ENCODE assay signal across 1 cellular context in genomic region chr16:88487920-88488842, GRCh38.
TF ChIP-seq lines count a peak whose summit lies in the region.

No MANE protein-coding gene starts in this region.

TF ChIP-seq in HepG2, 621 proteins besides CTCF, POLR2A, EP300 and RAD21 (continued from another document and continues in another):
- TF ChIP-seq ZXDC (CRISPR knock-in tag; IDR thresholded peaks at IDR 0.05) (peak; percentile 99), ZFYVE20 (CRISPR knock-in tag; IDR thresholded peaks at IDR 0.05; ENCODE audit: borderline replicate concordance, low read depth) (peak; percentile 100), GABPB1 (CRISPR knock-in tag; IDR thresholded peaks at IDR 0.05) (peak; percentile 91), PHF20 (CRISPR knock-in tag; IDR thresholded peaks at IDR 0.05) (peak; percentile 93), SRSF4 (IDR thresholded peaks at IDR 0.05; ENCODE audit: low read depth, low read length, poor library complexity, severe bottlenecking) (no peak), NFE2 (CRISPR knock-in tag; IDR thresholded peaks at IDR 0.05) (peak; percentile 88), ATF3 (CRISPR knock-in tag; IDR thresholded peaks at IDR 0.05) (peak; percentile 93), DBP (CRISPR knock-in tag; IDR thresholded peaks at IDR 0.05; ENCODE audit: not compliant biosample characterization) (peak; percentile 100), ZNF598 (CRISPR knock-in tag; IDR thresholded peaks at IDR 0.05; ENCODE audit: borderline replicate concordance) (peak; percentile 100), TBL1XR1 (IDR thresholded peaks at IDR 0.05; ENCODE audit: borderline replicate concordance, low read length, partially characterized antibody) (peak; percentile 67), ZNF737 (CRISPR knock-in tag; IDR thresholded peaks at IDR 0.05; ENCODE audit: borderline replicate concordance) (peak; percentile 100), ZNF34 (CRISPR knock-in tag; IDR thresholded peaks at IDR 0.05; ENCODE audit: borderline replicate concordance) (peak; percentile 100), ZNF766 (CRISPR knock-in tag; IDR thresholded peaks at IDR 0.05; ENCODE audit: borderline replicate concordance) (peak; percentile 100), ZNF333 (CRISPR knock-in tag; IDR thresholded peaks at IDR 0.05; ENCODE audit: borderline replicate concordance) (peak; percentile 100), SALL2 (CRISPR knock-in tag; IDR thresholded peaks at IDR 0.05) (peak; percentile 100), TBX2 (CRISPR knock-in tag; IDR thresholded peaks at IDR 0.05; ENCODE audit: borderline replicate concordance) (peak; percentile 100), FOXA1 (IDR thresholded peaks at IDR 0.05) (peak; percentile 26; the same call in 1 of the 2 replicates), FOXA1 (CRISPR knock-in tag; IDR thresholded peaks at IDR 0.05) (peak; percentile 98), GPBP1L1 (CRISPR knock-in tag; IDR thresholded peaks at IDR 0.05) (no peak), DMAP1 (CRISPR knock-in tag; IDR thresholded peaks at IDR 0.05) (peak; percentile 98), CEBPG (CRISPR knock-in tag; IDR thresholded peaks at IDR 0.05) (peak; percentile 82), REPIN1 (CRISPR knock-in tag; IDR thresholded peaks at IDR 0.05; ENCODE audit: borderline replicate concordance, low read depth) (peak; percentile 100), NCOA1 (CRISPR knock-in tag; IDR thresholded peaks at IDR 0.05) (peak; percentile 100), ZNF629 (CRISPR knock-in tag; conservative IDR thresholded peaks at IDR 0.05) (peak; percentile 94), NR2F6 (IDR thresholded peaks at IDR 0.05) (peak; percentile 52), NR2F6 (CRISPR knock-in tag; IDR thresholded peaks at IDR 0.05) (peak; percentile 96), FOXO1 (CRISPR knock-in tag; IDR thresholded peaks at IDR 0.05) (peak; percentile 96), ZNF260 (CRISPR knock-in tag; IDR thresholded peaks at IDR 0.05; ENCODE audit: borderline replicate concordance, low read depth) (peak; percentile 100), PAXIP1 (CRISPR knock-in tag; conservative IDR thresholded peaks at IDR 0.05) (peak; percentile 99), STAT5B (CRISPR knock-in tag; IDR thresholded peaks at IDR 0.05) (peak; percentile 99), ZNF724P (CRISPR knock-in tag; IDR thresholded peaks at IDR 0.05; ENCODE audit: borderline replicate concordance) (peak; percentile 100), ZBTB7B (CRISPR knock-in tag; IDR thresholded peaks at IDR 0.05) (peak; percentile 99), KLF12 (CRISPR knock-in tag; IDR thresholded peaks at IDR 0.05; ENCODE audit: borderline replicate concordance) (peak; percentile 100), ZNF44 (CRISPR knock-in tag; IDR thresholded peaks at IDR 0.05) (peak; percentile 100), MIER2 (CRISPR knock-in tag; IDR thresholded peaks at IDR 0.05) (peak; percentile 92), ARID2 (CRISPR knock-in tag; IDR thresholded peaks at IDR 0.05; ENCODE audit: borderline replicate concordance) (peak; percentile 100), ZBTB42 (CRISPR knock-in tag; IDR thresholded peaks at IDR 0.05) (peak; percentile 100), ONECUT2 (CRISPR knock-in tag; IDR thresholded peaks at IDR 0.05) (peak; percentile 100), ETS1 (CRISPR knock-in tag; IDR thresholded peaks at IDR 0.05) (peak; percentile 100), MED8 (CRISPR knock-in tag; IDR thresholded peaks at IDR 0.05; ENCODE audit: insufficient replicate concordance) (peak; percentile 100), ISX (CRISPR knock-in tag; conservative IDR thresholded peaks at IDR 0.05) (peak; percentile 100), ZNF431 (CRISPR knock-in tag; IDR thresholded peaks at IDR 0.05; ENCODE audit: borderline replicate concordance, low read depth) (peak; percentile 100)
- TF ChIP-seq, protein P1, sequence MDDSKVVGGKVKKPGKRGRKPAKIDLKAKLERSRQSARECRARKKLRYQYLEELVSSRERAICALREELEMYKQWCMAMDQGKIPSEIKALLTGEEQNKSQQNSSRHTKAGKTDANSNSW (CRISPR knock-in tag; IDR thresholded peaks at IDR 0.05; ENCODE audit: borderline replicate concordance), result peak; percentile 100
- TF ChIP-seq, protein P2, sequence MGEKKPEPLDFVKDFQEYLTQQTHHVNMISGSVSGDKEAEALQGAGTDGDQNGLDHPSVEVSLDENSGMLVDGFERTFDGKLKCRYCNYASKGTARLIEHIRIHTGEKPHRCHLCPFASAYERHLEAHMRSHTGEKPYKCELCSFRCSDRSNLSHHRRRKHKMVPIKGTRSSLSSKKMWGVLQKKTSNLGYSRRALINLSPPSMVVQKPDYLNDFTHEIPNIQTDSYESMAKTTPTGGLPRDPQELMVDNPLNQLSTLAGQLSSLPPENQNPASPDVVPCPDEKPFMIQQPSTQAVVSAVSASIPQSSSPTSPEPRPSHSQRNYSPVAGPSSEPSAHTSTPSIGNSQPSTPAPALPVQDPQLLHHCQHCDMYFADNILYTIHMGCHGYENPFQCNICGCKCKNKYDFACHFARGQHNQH (CRISPR knock-in tag; IDR thresholded peaks at IDR 0.05), result peak; percentile 100
- TF ChIP-seq, protein P3, sequence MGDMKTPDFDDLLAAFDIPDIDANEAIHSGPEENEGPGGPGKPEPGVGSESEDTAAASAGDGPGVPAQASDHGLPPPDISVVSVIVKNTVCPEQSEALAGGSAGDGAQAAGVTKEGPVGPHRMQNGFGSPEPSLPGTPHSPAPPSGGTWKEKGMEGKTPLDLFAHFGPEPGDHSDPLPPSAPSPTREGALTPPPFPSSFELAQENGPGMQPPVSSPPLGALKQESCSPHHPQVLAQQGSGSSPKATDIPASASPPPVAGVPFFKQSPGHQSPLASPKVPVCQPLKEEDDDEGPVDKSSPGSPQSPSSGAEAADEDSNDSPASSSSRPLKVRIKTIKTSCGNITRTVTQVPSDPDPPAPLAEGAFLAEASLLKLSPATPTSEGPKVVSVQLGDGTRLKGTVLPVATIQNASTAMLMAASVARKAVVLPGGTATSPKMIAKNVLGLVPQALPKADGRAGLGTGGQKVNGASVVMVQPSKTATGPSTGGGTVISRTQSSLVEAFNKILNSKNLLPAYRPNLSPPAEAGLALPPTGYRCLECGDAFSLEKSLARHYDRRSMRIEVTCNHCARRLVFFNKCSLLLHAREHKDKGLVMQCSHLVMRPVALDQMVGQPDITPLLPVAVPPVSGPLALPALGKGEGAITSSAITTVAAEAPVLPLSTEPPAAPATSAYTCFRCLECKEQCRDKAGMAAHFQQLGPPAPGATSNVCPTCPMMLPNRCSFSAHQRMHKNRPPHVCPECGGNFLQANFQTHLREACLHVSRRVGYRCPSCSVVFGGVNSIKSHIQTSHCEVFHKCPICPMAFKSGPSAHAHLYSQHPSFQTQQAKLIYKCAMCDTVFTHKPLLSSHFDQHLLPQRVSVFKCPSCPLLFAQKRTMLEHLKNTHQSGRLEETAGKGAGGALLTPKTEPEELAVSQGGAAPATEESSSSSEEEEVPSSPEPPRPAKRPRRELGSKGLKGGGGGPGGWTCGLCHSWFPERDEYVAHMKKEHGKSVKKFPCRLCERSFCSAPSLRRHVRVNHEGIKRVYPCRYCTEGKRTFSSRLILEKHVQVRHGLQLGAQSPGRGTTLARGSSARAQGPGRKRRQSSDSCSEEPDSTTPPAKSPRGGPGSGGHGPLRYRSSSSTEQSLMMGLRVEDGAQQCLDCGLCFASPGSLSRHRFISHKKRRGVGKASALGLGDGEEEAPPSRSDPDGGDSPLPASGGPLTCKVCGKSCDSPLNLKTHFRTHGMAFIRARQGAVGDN (CRISPR knock-in tag; IDR thresholded peaks at IDR 0.05), result peak; percentile 100
- TF ChIP-seq, protein P4, sequence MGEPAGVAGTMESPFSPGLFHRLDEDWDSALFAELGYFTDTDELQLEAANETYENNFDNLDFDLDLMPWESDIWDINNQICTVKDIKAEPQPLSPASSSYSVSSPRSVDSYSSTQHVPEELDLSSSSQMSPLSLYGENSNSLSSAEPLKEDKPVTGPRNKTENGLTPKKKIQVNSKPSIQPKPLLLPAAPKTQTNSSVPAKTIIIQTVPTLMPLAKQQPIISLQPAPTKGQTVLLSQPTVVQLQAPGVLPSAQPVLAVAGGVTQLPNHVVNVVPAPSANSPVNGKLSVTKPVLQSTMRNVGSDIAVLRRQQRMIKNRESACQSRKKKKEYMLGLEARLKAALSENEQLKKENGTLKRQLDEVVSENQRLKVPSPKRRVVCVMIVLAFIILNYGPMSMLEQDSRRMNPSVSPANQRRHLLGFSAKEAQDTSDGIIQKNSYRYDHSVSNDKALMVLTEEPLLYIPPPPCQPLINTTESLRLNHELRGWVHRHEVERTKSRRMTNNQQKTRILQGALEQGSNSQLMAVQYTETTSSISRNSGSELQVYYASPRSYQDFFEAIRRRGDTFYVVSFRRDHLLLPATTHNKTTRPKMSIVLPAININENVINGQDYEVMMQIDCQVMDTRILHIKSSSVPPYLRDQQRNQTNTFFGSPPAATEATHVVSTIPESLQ (CRISPR knock-in tag; conservative IDR thresholded peaks at IDR 0.05), result peak; percentile 99
- TF ChIP-seq, protein P5, sequence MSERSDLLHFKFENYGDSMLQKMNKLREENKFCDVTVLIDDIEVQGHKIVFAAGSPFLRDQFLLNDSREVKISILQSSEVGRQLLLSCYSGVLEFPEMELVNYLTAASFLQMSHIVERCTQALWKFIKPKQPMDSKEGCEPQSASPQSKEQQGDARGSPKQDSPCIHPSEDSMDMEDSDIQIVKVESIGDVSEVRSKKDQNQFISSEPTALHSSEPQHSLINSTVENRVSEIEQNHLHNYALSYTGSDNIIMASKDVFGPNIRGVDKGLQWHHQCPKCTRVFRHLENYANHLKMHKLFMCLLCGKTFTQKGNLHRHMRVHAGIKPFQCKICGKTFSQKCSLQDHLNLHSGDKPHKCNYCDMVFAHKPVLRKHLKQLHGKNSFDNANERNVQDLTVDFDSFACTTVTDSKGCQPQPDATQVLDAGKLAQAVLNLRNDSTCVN (CRISPR knock-in tag; IDR thresholded peaks at IDR 0.05; ENCODE audit: borderline replicate concordance), result peak; percentile 99
